ENCODE assay signal across 15 cellular contexts in the genomic region with DNA sequence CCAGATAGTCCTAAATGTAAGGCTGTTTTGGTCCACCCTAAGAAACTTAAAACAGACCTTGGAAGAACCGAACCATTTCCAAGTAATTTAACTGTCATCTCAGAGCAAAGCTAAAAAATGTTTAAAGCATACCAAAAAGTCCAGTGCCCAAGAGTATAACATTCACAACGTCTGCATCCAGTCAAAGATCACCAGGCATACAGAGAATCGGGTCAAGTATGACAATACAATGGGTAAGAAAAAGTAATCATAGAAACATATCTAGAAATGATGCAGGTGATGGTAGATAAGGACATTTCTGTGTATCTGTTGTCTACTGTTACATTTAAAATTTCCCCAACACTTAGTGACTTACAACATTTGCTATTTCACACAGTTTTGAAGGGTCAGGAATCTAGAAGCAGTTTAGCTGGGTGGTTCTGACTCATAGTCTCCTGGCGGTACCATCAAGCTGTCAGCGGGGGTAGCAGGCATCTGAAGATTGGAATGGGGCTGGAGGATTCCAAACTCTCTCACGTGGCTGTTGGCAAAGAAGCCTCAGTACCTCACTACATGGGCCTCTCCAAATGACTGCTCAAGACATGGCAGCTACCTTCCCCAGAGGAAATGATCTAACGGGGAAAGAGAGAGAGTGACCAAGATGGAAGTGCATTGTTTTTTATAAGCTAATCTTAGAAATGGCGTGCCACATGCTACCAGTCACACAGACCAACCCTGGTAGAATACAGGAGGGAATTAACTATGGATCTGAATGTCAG. TPM values are rescaled to one million over a fixed set of nuclear protein-coding genes. Genes with fewer than 3 reads are reported as not detected.
DNase-seq lines count a peak whose midpoint lies in the region; ATAC-seq, FAIRE-seq and TF ChIP-seq lines count a peak whose summit lies in the region.
"Had no signal": no experiment of that assay in that cellular context is flagged by ENCODE, and none has a peak within 500 bp of the region (broad histone marks: within the 10 kb centered on the region; RNA-seq: fewer than 3 reads in every experiment).

No MANE protein-coding gene starts in this region.

- DNase-seq in HCEC 1CT, result peak; percentile 75
- DNase-seq in astrocyte (ENCODE audit: low read depth), result peak; percentile 96
- DNase-seq in hepatocyte (ENCODE audit: low spot score), result peak; percentile 30
- peak; percentile 22 for DNase-seq in thoracic aorta (ENCODE audit: low spot score)
- no peak for DNase-seq in DMS53 (lab: John Stamatoyannopoulos, UW)
- no peak for DNase-seq in stimulated activated naive B cell treated with anti-CD40 and anti-IgM and Interleukin-4, amounts not matched to agents 10 μg/mL and 1 μg/mL and 100 μg/mL, for 72 hours
- no peak for DNase-seq in NK-92 treated with Interleukin-12 subunit alpha and Interleukin-12 subunit beta, amount 100 ng/mL, for 24 hours (lab: John Stamatoyannopoulos, UW)
- DNase-seq: activated CD8-positive, alpha-beta T cell treated with anti-CD3 and anti-CD28 coated beads for 36 hours; activated naive CD8-positive, alpha-beta T cell treated with anti-CD3 and anti-CD28 coated beads, Interleukin-2, amount 50 U/mL, for 24 hours; DMS153; foreskin melanocyte; NCI-H526 treated with DMSO at 0.1 percent for 48 hours; SW 1271 had no signal

- ATAC-seq in thoracic aorta (ENCODE audit: insufficient number of reproducible peaks, low FRiP score, low read depth) (peak; percentile 85), GM21515 (IDR thresholded peaks at IDR 0.05; ENCODE audit: unreplicated experiment) (no peak)
- no peak for ATAC-seq in stimulated activated naive B cell treated with anti-CD40 and anti-IgM and Interleukin-4, amounts not matched to agents 10 μg/mL and 1 μg/mL and 100 μg/mL, for 72 hours (replicated peaks)
- ATAC-seq: activated CD8-positive, alpha-beta T cell treated with anti-CD3 and anti-CD28 coated beads for 36 hours; activated naive CD8-positive, alpha-beta T cell treated with anti-CD3 and anti-CD28 coated beads, Interleukin-2, amount 50 U/mL, for 24 hours had no signal

- H3K27ac Mint-ChIP-seq in astrocyte (ENCODE audit: unreplicated experiment), result peak overlapping the region; percentile 90
- no peak overlapping the region for H3K27ac Mint-ChIP-seq in stimulated activated naive B cell treated with anti-CD40 and anti-IgM and Interleukin-4, amounts not matched to agents 10 μg/mL and 1 μg/mL and 100 μg/mL, for 72 hours
- H3K27ac Mint-ChIP-seq: activated CD8-positive, alpha-beta T cell treated with anti-CD3 and anti-CD28 coated beads for 36 hours; activated naive CD8-positive, alpha-beta T cell treated with anti-CD3 and anti-CD28 coated beads, Interleukin-2, amount 50 U/mL, for 24 hours; memory B cell had no signal

- peak; percentile 89 for FAIRE-seq in astrocyte (lab: Jason Lieb, UNC)

- H4K20me1 ChIP-seq in astrocyte (ENCODE audit: insufficient read depth, low read length), result no peaks in the 10 kb centered on the region
- H4K20me1 ChIP-seq in hepatocyte (ENCODE audit: insufficient read depth, poor library complexity, severe bottlenecking), result no peaks in the 10 kb centered on the region

- H3K4me3 ChIP-seq in astrocyte (ENCODE audit: insufficient read depth, low read depth, low read length), result peak overlapping the region; percentile 31
- no peak overlapping the region for H3K4me3 ChIP-seq in hepatocyte
- no peak overlapping the region for H3K4me3 ChIP-seq in thoracic aorta

- H3K9me3 ChIP-seq in astrocyte (ENCODE audit: insufficient read depth, low read depth, low read length), result no peaks in the 10 kb centered on the region
- no peaks in the 10 kb centered on the region for H3K9me3 ChIP-seq in hepatocyte (ENCODE audit: low read depth)
- no peaks in the 10 kb centered on the region for H3K9me3 ChIP-seq in thoracic aorta

- H2AFZ ChIP-seq in astrocyte (ENCODE audit: low read depth, low read length) (peak overlapping the region; percentile 43), hepatocyte (no peak overlapping the region)

- peak overlapping the region; percentile 1 for H3K4me3 Mint-ChIP-seq in astrocyte (ENCODE audit: unreplicated experiment)
- H3K4me3 Mint-ChIP-seq in stimulated activated naive B cell treated with anti-CD40 and anti-IgM and Interleukin-4, amounts not matched to agents 10 μg/mL and 1 μg/mL and 100 μg/mL, for 72 hours, result no peak overlapping the region
- H3K4me3 Mint-ChIP-seq: activated CD8-positive, alpha-beta T cell treated with anti-CD3 and anti-CD28 coated beads for 36 hours; activated naive CD8-positive, alpha-beta T cell treated with anti-CD3 and anti-CD28 coated beads, Interleukin-2, amount 50 U/mL, for 24 hours; memory B cell had no signal

- H3K4me1 Mint-ChIP-seq in astrocyte (ENCODE audit: low read depth, unreplicated experiment), result peaks cover 19% of the 10 kb centered on the region
- no peaks in the 10 kb centered on the region for H3K4me1 Mint-ChIP-seq in stimulated activated naive B cell treated with anti-CD40 and anti-IgM and Interleukin-4, amounts not matched to agents 10 μg/mL and 1 μg/mL and 100 μg/mL, for 72 hours
- H3K4me1 Mint-ChIP-seq: activated naive CD8-positive, alpha-beta T cell treated with anti-CD3 and anti-CD28 coated beads, Interleukin-2, amount 50 U/mL, for 24 hours; memory B cell had no signal

- H3K9me3 Mint-ChIP-seq in astrocyte (ENCODE audit: unreplicated experiment), result no peaks in the 10 kb centered on the region
- H3K9me3 Mint-ChIP-seq in stimulated activated naive B cell treated with anti-CD40 and anti-IgM and Interleukin-4, amounts not matched to agents 10 μg/mL and 1 μg/mL and 100 μg/mL, for 72 hours, result no peaks in the 10 kb centered on the region
- H3K9me3 Mint-ChIP-seq: activated CD8-positive, alpha-beta T cell treated with anti-CD3 and anti-CD28 coated beads for 36 hours; activated naive CD8-positive, alpha-beta T cell treated with anti-CD3 and anti-CD28 coated beads, Interleukin-2, amount 50 U/mL, for 24 hours; memory B cell had no signal

- H3K9me2 ChIP-seq in hepatocyte (replicated peaks; ENCODE audit: insufficient read depth), result no peaks in the 10 kb centered on the region

- no peaks in the 10 kb centered on the region for H3K36me3 Mint-ChIP-seq in astrocyte (ENCODE audit: low read depth, unreplicated experiment)
- no peaks in the 10 kb centered on the region for H3K36me3 Mint-ChIP-seq in stimulated activated naive B cell treated with anti-CD40 and anti-IgM and Interleukin-4, amounts not matched to agents 10 μg/mL and 1 μg/mL and 100 μg/mL, for 72 hours
- H3K36me3 Mint-ChIP-seq: memory B cell had no signal

- no peaks in the 10 kb centered on the region for H3K36me3 ChIP-seq in astrocyte (ENCODE audit: insufficient read depth, low read length)
- H3K36me3 ChIP-seq in hepatocyte (replicated peaks; ENCODE audit: insufficient read depth, low read depth), result no peaks in the 10 kb centered on the region
- peaks cover 4% of the 10 kb centered on the region for H3K36me3 ChIP-seq in thoracic aorta

- WGBS in hepatocyte (ENCODE audit: low lambda C conversion rate, missing lambda C conversion rate), result 70% methylated on average over 8 of the region's 8 CpGs

- TF ChIP-seq CTCF in astrocyte (IDR thresholded peaks at IDR 0.05; ENCODE audit: insufficient read depth, low read depth, low read length) (no peak), hepatocyte (IDR thresholded peaks at IDR 0.05; ENCODE audit: poor library complexity) (no peak), thoracic aorta (IDR thresholded peaks at IDR 0.05) (no peak)

- no peaks in the 10 kb centered on the region for H3K27me3 Mint-ChIP-seq in astrocyte (ENCODE audit: low read depth, unreplicated experiment)
- H3K27me3 Mint-ChIP-seq in stimulated activated naive B cell treated with anti-CD40 and anti-IgM and Interleukin-4, amounts not matched to agents 10 μg/mL and 1 μg/mL and 100 μg/mL, for 72 hours, result peaks cover 29 to 34% of the 10 kb centered on the region in 2 donors

- H3K27me3 ChIP-seq in astrocyte (ENCODE audit: insufficient read depth, low read length), result no peaks in the 10 kb centered on the region
- no peaks in the 10 kb centered on the region for H3K27me3 ChIP-seq in hepatocyte
- no peaks in the 10 kb centered on the region for H3K27me3 ChIP-seq in thoracic aorta (replicated peaks; ENCODE audit: insufficient read depth)

- H3K79me2 ChIP-seq in astrocyte (ENCODE audit: insufficient read depth, low read length), result no peaks in the 10 kb centered on the region
- no peaks in the 10 kb centered on the region for H3K79me2 ChIP-seq in hepatocyte

- H3K4me1 ChIP-seq in astrocyte (ENCODE audit: insufficient read depth, low read length), result peaks cover 16% of the 10 kb centered on the region
- no peaks in the 10 kb centered on the region for H3K4me1 ChIP-seq in hepatocyte (ENCODE audit: insufficient read depth)
- peaks cover 3 to 12% of the 10 kb centered on the region in 2 donors for H3K4me1 ChIP-seq in thoracic aorta (ENCODE audit: control insufficient read depth in 1 of 2, low read depth in 2 of 2)

- H3K4me2 ChIP-seq in astrocyte (ENCODE audit: low read length), result peak overlapping the region; percentile 55
- no peak overlapping the region for H3K4me2 ChIP-seq in hepatocyte

- H3K9ac ChIP-seq in astrocyte (ENCODE audit: low read length), result peak overlapping the region; percentile 44

- peak overlapping the region; percentile 81 for H3K27ac ChIP-seq in astrocyte (ENCODE audit: low read depth, low read length)
- H3K27ac ChIP-seq in hepatocyte, result no peak overlapping the region
- H3K27ac ChIP-seq in thoracic aorta, result peak overlapping the region; percentile 11 to 67

RNA-seq across cellular contexts. Expression of a gene that starts 36.6 kb away (rescaled TPM):
- total RNA-seq in astrocyte (15.3 and 15.7 TPM in 2 replicates), hepatocyte (31.5 and 40.4 TPM in 2 replicates), thoracic aorta (10 to 100 TPM; 32.9 to 41.6 TPM)
- 22.7 and 27.2 TPM in 2 replicates for polyA plus RNA-seq in hepatocyte

Comparison
In these comparisons a context has a peak if more than half of its experiments do, and no peak if none do; other contexts are left out.
1. DNase-seq: peak in HCEC 1CT (single experiment), astrocyte (single experiment), hepatocyte (single experiment) and thoracic aorta (single experiment); none in DMS53 (single experiment), stimulated activated naive B cell treated with anti-CD40 and anti-IgM and Interleukin-4, amounts not matched to agents 10 μg/mL and 1 μg/mL and 100 μg/mL, for 72 hours (single experiment) and NK-92 treated with Interleukin-12 subunit alpha and Interleukin-12 subunit beta, amount 100 ng/mL, for 24 hours (single experiment).